In genomic region chr1:156693858-156694562, GRCh38 we compare ENCODE assay signal across 8 cellular contexts. TPM values are rescaled to one million over a fixed set of nuclear protein-coding genes. Genes with fewer than 3 reads are reported as not detected.
A peak's percentile ranks its signal among the peaks of the same experiment; 100 is the strongest.
DNase-seq lines count a peak whose midpoint lies in the region; ATAC-seq, FAIRE-seq and TF ChIP-seq lines count a peak whose summit lies in the region.
"Had no signal": no experiment of that assay in that cellular context is flagged by ENCODE, and none has a peak within 500 bp of the region (broad histone marks: within the 10 kb centered on the region; RNA-seq: fewer than 3 reads in every experiment).

No MANE protein-coding gene starts in this region.

- no peak for TF ChIP-seq EP300 in neural cell (conservative IDR thresholded peaks at IDR 0.05; ENCODE audit: poor library complexity, severe bottlenecking)

- no peak overlapping the region for H3K4me3 Mint-ChIP-seq in astrocyte (ENCODE audit: unreplicated experiment)

- no peak overlapping the region for H2AFZ ChIP-seq in astrocyte (ENCODE audit: low read depth, low read length)
- H2AFZ ChIP-seq in neural cell (ENCODE audit: low read depth, low read length): no peak overlapping the region

- no peak for TF ChIP-seq RAD21 in neural cell (conservative IDR thresholded peaks at IDR 0.05)

- peaks cover 3% of the 10 kb centered on the region for H3K9me3 Mint-ChIP-seq in astrocyte (ENCODE audit: unreplicated experiment)

- DNase-seq in HK-2 (ENCODE audit: unreplicated experiment): peak; percentile 48
- no peak for DNase-seq in astrocyte (ENCODE audit: low read depth)
- DNase-seq in kidney glomerular epithelial cell (lab: John Stamatoyannopoulos, UW): no peak
- DNase-seq in NCI-H128 (lab: John Stamatoyannopoulos, UW; ENCODE audit: unreplicated experiment): no peak
- DNase-seq: activated CD4-positive, alpha-beta T cell treated with anti-CD3 and anti-CD28 coated beads, Interleukin-2, amount 50 U/mL, for 1 hour; amniotic stem cell had no signal

- H3K9me3 ChIP-seq in astrocyte (ENCODE audit: insufficient read depth, low read depth, low read length) (no peaks in the 10 kb centered on the region), neural cell (ENCODE audit: low read length) (no peaks in the 10 kb centered on the region)

- H3K36me3 ChIP-seq in astrocyte (ENCODE audit: insufficient read depth, low read length) (no peaks in the 10 kb centered on the region), neural cell (ENCODE audit: insufficient read depth, low read length) (no peaks in the 10 kb centered on the region)

- peaks cover 10% of the 10 kb centered on the region for H3K36me3 Mint-ChIP-seq in astrocyte (ENCODE audit: low read depth, unreplicated experiment)

- H3K4me2 ChIP-seq in astrocyte (ENCODE audit: low read length) (no peak overlapping the region), neural cell (ENCODE audit: low read length) (no peak overlapping the region)

- H3K27me3 Mint-ChIP-seq in astrocyte (ENCODE audit: low read depth, unreplicated experiment): no peaks in the 10 kb centered on the region

- H3K9ac ChIP-seq in astrocyte (ENCODE audit: low read length) (no peak overlapping the region), neural cell (ENCODE audit: low read length) (peak overlapping the region; percentile 27)

- H3K79me2 ChIP-seq in astrocyte (ENCODE audit: insufficient read depth, low read length) (no peaks in the 10 kb centered on the region), neural cell (replicated peaks; ENCODE audit: insufficient read depth, low read length) (no peaks in the 10 kb centered on the region)

- H4K20me1 ChIP-seq in astrocyte (ENCODE audit: insufficient read depth, low read length) (no peaks in the 10 kb centered on the region), neural cell (ENCODE audit: insufficient read depth) (no peaks in the 10 kb centered on the region)

- peaks cover 2% of the 10 kb centered on the region for H3K27me3 ChIP-seq in astrocyte (ENCODE audit: insufficient read depth, low read length)
- no peaks in the 10 kb centered on the region for H3K27me3 ChIP-seq in neural cell (ENCODE audit: insufficient read depth, low read depth, low read length)

- H3K27ac ChIP-seq in astrocyte (ENCODE audit: low read depth, low read length) (no peak overlapping the region), neural cell (ENCODE audit: low read length) (no peak overlapping the region)

- FAIRE-seq in astrocyte (lab: Jason Lieb, UNC): no peak

- H3K27ac Mint-ChIP-seq in astrocyte (ENCODE audit: unreplicated experiment): peak overlapping the region; percentile 78

- H3K4me1 ChIP-seq in astrocyte (ENCODE audit: insufficient read depth, low read length): peaks cover 26% of the 10 kb centered on the region

- TF ChIP-seq CTCF in astrocyte (IDR thresholded peaks at IDR 0.05; ENCODE audit: insufficient read depth, low read depth, low read length): no peak
- no peak for TF ChIP-seq CTCF in neural cell (IDR thresholded peaks at IDR 0.05; ENCODE audit: poor library complexity, severe bottlenecking)

- ATAC-seq in HG03342 (IDR thresholded peaks at IDR 0.05; ENCODE audit: unreplicated experiment): no peak

- peaks cover 48% of the 10 kb centered on the region for H3K4me1 Mint-ChIP-seq in astrocyte (ENCODE audit: low read depth, unreplicated experiment)

- H3K4me3 ChIP-seq in astrocyte (ENCODE audit: insufficient read depth, low read depth, low read length) (no peak overlapping the region), neural cell (ENCODE audit: low read length) (no peak overlapping the region)

- no peaks in the 10 kb centered on the region for H3F3A ChIP-seq in neural cell (ENCODE audit: insufficient read depth, low read length, poor library complexity, severe bottlenecking)

- no peaks in the 10 kb centered on the region for H3K9me2 ChIP-seq in neural cell (ENCODE audit: insufficient read depth, low read length)

TF ChIP-seq in neural cell, 6 proteins besides CTCF, POLR2A, EP300 and RAD21:
- TF ChIP-seq REST (IDR thresholded peaks at IDR 0.05; ENCODE audit: borderline replicate concordance) (no peak), TAF1 (IDR thresholded peaks at IDR 0.05; ENCODE audit: low read depth) (no peak), EZH2 (IDR thresholded peaks at IDR 0.05; ENCODE audit: borderline replicate concordance, insufficient read depth, low read length, poor library complexity, severe bottlenecking) (no peak), SMC3 (conservative IDR thresholded peaks at IDR 0.05; ENCODE audit: poor library complexity) (no peak), MXI1 (conservative IDR thresholded peaks at IDR 0.05; ENCODE audit: poor library complexity, severe bottlenecking) (no peak), POLR2AphosphoS5 (IDR thresholded peaks at IDR 0.05) (no peak)

RNA-seq across cellular contexts. Expression of gene CRABP2, which starts 11.4 kb away (rescaled TPM):
- total RNA-seq in astrocyte: 278 and 339 TPM in 2 replicates
- 3.4 and 7.7 TPM in 2 replicates for polyA plus RNA-seq in neural cell
- 1.3 and 1.7 TPM in 2 replicates for polyA minus RNA-seq in neural cell

RNA-seq across cellular contexts. Expression of gene NES, which starts 16.8 kb away (rescaled TPM):
- 280 and 310 TPM in 2 replicates for total RNA-seq in astrocyte
- polyA plus RNA-seq in neural cell: 9.9 and 13.7 TPM in 2 replicates
- polyA minus RNA-seq in neural cell: 26.1 and 29.6 TPM in 2 replicates

RNA-seq across cellular contexts. Expression of gene METTL25B, which starts 34.3 kb away (rescaled TPM):
- 9.9 and 11.1 TPM in 2 replicates for total RNA-seq in astrocyte
- 11.9 and 13.1 TPM in 2 replicates for polyA plus RNA-seq in neural cell
- 7.1 and 8.1 TPM in 2 replicates for polyA minus RNA-seq in neural cell

RNA-seq across cellular contexts. Expression of gene ISG20L2, which starts 34.6 kb away (rescaled TPM):
- total RNA-seq in astrocyte: 30.1 and 33.4 TPM in 2 replicates
- 8.5 and 13.1 TPM in 2 replicates for polyA plus RNA-seq in neural cell
- 17.9 and 19.5 TPM in 2 replicates for polyA minus RNA-seq in neural cell

RNA-seq across cellular contexts. Expression of gene MRPL24, which starts 46.9 kb away (rescaled TPM):
- 37.4 and 46.5 TPM in 2 replicates for total RNA-seq in astrocyte
- polyA plus RNA-seq in neural cell: 34.4 and 56.5 TPM in 2 replicates
- 7.9 and 9.3 TPM in 2 replicates for polyA minus RNA-seq in neural cell
